ENCODE assay signal across 10 cellular contexts in the genomic region with DNA sequence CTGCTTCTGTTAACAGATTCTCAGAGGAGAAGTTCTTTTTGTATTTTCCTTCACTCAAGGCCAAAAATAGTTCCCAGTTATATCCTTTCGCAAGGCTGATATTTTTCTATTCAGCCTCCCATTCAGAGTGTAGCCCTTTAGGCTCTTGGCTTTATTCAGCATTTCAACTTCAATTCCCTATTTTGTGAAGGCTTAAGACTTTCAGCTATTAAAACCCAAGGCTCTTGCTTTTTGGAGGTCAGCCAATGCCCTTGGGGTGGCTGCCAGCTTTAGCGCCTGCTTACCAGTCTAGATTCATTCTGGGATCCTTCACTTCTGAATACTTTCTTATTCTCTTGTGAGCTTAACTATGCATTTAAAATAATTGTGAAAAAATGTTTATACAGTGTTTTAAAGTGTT. TPM values are rescaled to one million over a fixed set of nuclear protein-coding genes. Genes with fewer than 3 reads are reported as not detected.
A peak's percentile ranks its signal among the peaks of the same experiment; 100 is the strongest.
DNase-seq lines count a peak whose midpoint lies in the region; ATAC-seq, FAIRE-seq and TF ChIP-seq lines count a peak whose summit lies in the region.
"Had no signal": no experiment of that assay in that cellular context is flagged by ENCODE, and none has a peak within 500 bp of the region (broad histone marks: within the 10 kb centered on the region; RNA-seq: fewer than 3 reads in every experiment).

No MANE protein-coding gene starts in this region.

- no peaks in the 10 kb centered on the region for H4K20me1 ChIP-seq in osteoblast (ENCODE audit: insufficient read depth, low read length)

- no peak for FAIRE-seq in frontal cortex (lab: Jason Lieb, UNC)

- ATAC-seq in omental fat pad (ENCODE audit: low FRiP score), result peak; percentile 41
- ATAC-seq: stimulated activated naive CD8-positive, alpha-beta T cell treated with anti-CD3 and anti-CD28 coated beads, Interleukin-15, Interleukin-2, amounts not matched to agents 100 U/mL and 50 U/mL, for 24 hours had no signal

- H3K27ac ChIP-seq in SJCRH30 (no peak overlapping the region), osteoblast (ENCODE audit: low read depth, low read length) (no peak overlapping the region), coronary artery (no peak overlapping the region)

- H3K9me3 ChIP-seq in SJCRH30 (replicated peaks), result peaks cover 7% of the 10 kb centered on the region; the same call in 1 of the 2 replicates
- no peaks in the 10 kb centered on the region for H3K9me3 ChIP-seq in osteoblast (ENCODE audit: low read depth, low read length)

- H3K4me2 ChIP-seq in osteoblast (ENCODE audit: insufficient read depth, low read length), result no peak overlapping the region

- no peaks in the 10 kb centered on the region for H3K79me2 ChIP-seq in osteoblast (ENCODE audit: insufficient read depth, low read length)

- TF ChIP-seq CTCF in omental fat pad (IDR thresholded peaks at IDR 0.05) (no peak), osteoblast (IDR thresholded peaks at IDR 0.05; ENCODE audit: extremely low read depth, low read depth, low read length) (no peak), coronary artery (IDR thresholded peaks at IDR 0.05) (no peak)

- in situ Hi-C loops in ACHN (cut with HindIII; ENCODE audit: low pct_ligation_motif_present, low pct_unique_long_range_greater_than_20kb, low sequenced_read_pairs), result no loop called here

- no peaks in the 10 kb centered on the region for H3K27me3 ChIP-seq in SJCRH30
- no peaks in the 10 kb centered on the region for H3K27me3 ChIP-seq in osteoblast (ENCODE audit: insufficient read depth, low read length)

- H3K4me3 ChIP-seq in SJCRH30, result no peak overlapping the region
- H3K4me3 ChIP-seq in osteoblast (ENCODE audit: insufficient read depth, low read length), result no peak overlapping the region
- H3K4me3 ChIP-seq in coronary artery, result no peak overlapping the region

- H3K4me1 ChIP-seq in SJCRH30 (no peaks in the 10 kb centered on the region), osteoblast (ENCODE audit: insufficient read depth, low read length) (no peaks in the 10 kb centered on the region)

- H3K36me3 ChIP-seq in SJCRH30 (no peaks in the 10 kb centered on the region), osteoblast (ENCODE audit: insufficient read depth, low read length) (no peaks in the 10 kb centered on the region)

- H2AFZ ChIP-seq in osteoblast (ENCODE audit: low read length), result no peak overlapping the region

- peak; percentile 12 for DNase-seq in ACHN
- DNase-seq in SJCRH30, result peak; percentile 30 to 64
- peak; percentile 2 to 19 for DNase-seq in frontal cortex (ENCODE audit: low spot score in 2 of 2)
- no peak for DNase-seq in omental fat pad (ENCODE audit: low spot score)
- DNase-seq in osteoblast (ENCODE audit: insufficient read length, low spot score, missing footprints), result no peak
- no peak for DNase-seq in coronary artery (ENCODE audit: low spot score)
- no peak for DNase-seq in NCI-H2081 treated with DMSO at 0.1 percent for 48 hours (lab: John Stamatoyannopoulos, UW)
- no peak for DNase-seq in effector CD4-positive, alpha-beta T cell
- DNase-seq: activated CD8-positive, alpha-beta memory T cell treated with anti-CD3 and anti-CD28 coated beads, Interleukin-2, amount 50 U/mL, for 4 hours; stimulated activated naive CD8-positive, alpha-beta T cell treated with anti-CD3 and anti-CD28 coated beads, Interleukin-15, Interleukin-2, amounts not matched to agents 100 U/mL and 50 U/mL, for 24 hours had no signal

RNA-seq across cellular contexts. Expression of gene ADGRA3, which starts 57.3 kb away (rescaled TPM):
- total RNA-seq in SJCRH30 (2014; rRNA removed; shearing (Covaris generic)), result 104 TPM in 2 replicates
- total RNA-seq in frontal cortex, result 45.2 TPM
- total RNA-seq in omental fat pad, result 10 to 100 TPM; 13.7 to 48.3 (median 28.9) TPM
- 25.3 and 26.2 TPM in 2 replicates for total RNA-seq in osteoblast

Comparison
In these comparisons a context has a peak if more than half of its experiments do, and no peak if none do; other contexts are left out.
1. DNase-seq: peak in ACHN (single experiment), SJCRH30 (2 of 2) and frontal cortex (2 of 2); none in omental fat pad (single experiment), osteoblast (single experiment), coronary artery (single experiment), NCI-H2081 treated with DMSO at 0.1 percent for 48 hours (single experiment) and effector CD4-positive, alpha-beta T cell (single experiment).